Comparison of ENCODE assay signal across 2 cellular contexts in the genomic region with DNA sequence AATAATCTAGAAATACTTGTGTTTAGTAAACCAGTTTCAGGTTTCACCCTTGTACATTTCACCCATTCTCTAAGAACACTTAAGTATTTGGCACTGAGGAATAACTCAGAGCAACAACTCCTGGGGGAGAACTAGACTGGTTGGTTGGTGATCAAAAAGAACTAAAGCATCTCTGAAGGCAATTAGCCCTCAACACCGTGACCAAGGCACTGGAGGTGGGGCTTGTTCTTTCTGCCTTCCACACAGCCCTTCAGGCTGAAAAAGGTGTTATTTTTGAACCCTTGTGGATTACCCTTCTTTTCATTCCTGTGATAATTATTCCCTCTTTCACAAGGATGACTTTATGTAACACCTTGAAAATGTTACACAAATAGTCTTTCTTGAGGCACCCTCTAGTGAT. TPM values are rescaled to one million over a fixed set of nuclear protein-coding genes. Genes with fewer than 3 reads are reported as not detected.
"Had no signal": no experiment of that assay in that cellular context is flagged by ENCODE, and none has a peak within 500 bp of the region (broad histone marks: within the 10 kb centered on the region; RNA-seq: fewer than 3 reads in every experiment).

No MANE protein-coding gene starts in this region.

RNA-seq across cellular contexts. Expression of gene ANKRD18A, which starts 44.2 kb away (rescaled TPM):
- total RNA-seq: mesenteric fat pad, osteoblast had no signal
